In the genomic region with DNA sequence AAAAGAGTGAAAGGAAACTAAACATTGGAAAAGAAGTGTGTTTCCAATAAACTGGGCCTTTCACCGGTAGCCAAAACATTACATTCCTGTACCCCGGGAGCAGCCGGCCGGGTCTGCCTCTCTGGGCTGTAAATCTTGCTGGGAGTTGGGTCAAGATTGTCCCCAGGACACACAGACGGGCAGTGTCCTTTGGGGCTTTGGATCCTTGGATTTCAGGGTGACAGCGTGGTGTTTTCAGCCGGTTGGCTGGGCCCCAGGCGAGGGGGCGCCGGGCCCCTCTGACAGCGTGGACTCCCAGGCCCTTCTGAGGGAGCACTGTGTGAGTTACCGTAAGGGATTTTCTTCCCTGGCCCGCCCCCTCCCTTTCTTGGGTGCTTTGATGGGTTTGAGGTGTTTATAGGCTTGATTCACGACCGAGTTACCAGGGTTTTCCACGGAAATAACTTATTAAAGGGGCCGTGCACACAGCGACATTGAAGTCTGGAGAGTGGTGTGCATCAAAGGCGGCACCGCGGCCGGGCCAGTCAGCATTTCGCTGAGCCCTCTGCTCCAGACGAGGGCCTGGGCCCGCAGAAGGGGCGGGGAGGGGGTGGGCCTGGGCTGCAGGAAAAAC, we compare ENCODE assay signal across 11 cellular contexts. TPM values are rescaled to one million over a fixed set of nuclear protein-coding genes. Genes with fewer than 3 reads are reported as not detected.
A peak's percentile ranks its signal among the peaks of the same experiment; 100 is the strongest.
DNase-seq lines count a peak whose midpoint lies in the region; ATAC-seq, FAIRE-seq and TF ChIP-seq lines count a peak whose summit lies in the region.
"Had no signal": no experiment of that assay in that cellular context is flagged by ENCODE, and none has a peak within 500 bp of the region (broad histone marks: within the 10 kb centered on the region; RNA-seq: fewer than 3 reads in every experiment).

No MANE protein-coding gene starts in this region.

- H3K79me2 ChIP-seq in astrocyte (ENCODE audit: insufficient read depth, low read length): peaks cover 15% of the 10 kb centered on the region

- H3K27me3 ChIP-seq in astrocyte (ENCODE audit: insufficient read depth, low read length): no peaks in the 10 kb centered on the region

- H3K4me3 ChIP-seq in AG04449 (ENCODE audit: low read depth, low read length): peak overlapping the region; percentile 36
- H3K4me3 ChIP-seq in astrocyte (ENCODE audit: insufficient read depth, low read depth, low read length): peak overlapping the region; percentile 32
- H3K4me3 ChIP-seq in kidney (ENCODE audit: low read length in 2 of 2): peak overlapping the region in 1 of 2 donors; percentile 41

- H3K36me3 Mint-ChIP-seq in astrocyte (ENCODE audit: low read depth, unreplicated experiment): peaks cover 7% of the 10 kb centered on the region

- peaks cover 6% of the 10 kb centered on the region for H3K4me1 Mint-ChIP-seq in astrocyte (ENCODE audit: low read depth, unreplicated experiment)

- DNase-seq in AG04449 (ENCODE audit: low read depth, low spot score) (no peak), astrocyte (ENCODE audit: low read depth) (peak; percentile 51), kidney (peak; percentile 70), sciatic nerve (ENCODE audit: low spot score) (no peak), DMS 273 treated with DMSO at 0.1 percent for 48 hours (lab: John Stamatoyannopoulos, UW) (no peak)
- DNase-seq: NCI-H1105, NCI-H748 treated with DMSO at 0.1 percent for 48 hours had no signal

- no peak overlapping the region for H3K27ac Mint-ChIP-seq in astrocyte (ENCODE audit: unreplicated experiment)

- H4K20me1 ChIP-seq in astrocyte (ENCODE audit: insufficient read depth, low read length): peaks cover 13% of the 10 kb centered on the region

- H3K9ac ChIP-seq in astrocyte (ENCODE audit: low read length) (peak overlapping the region; percentile 75), kidney (ENCODE audit: low read length in 2 of 2) (peak overlapping the region in 1 of 2 donors; percentile 69)

- peak overlapping the region; percentile 84 for H2AFZ ChIP-seq in astrocyte (ENCODE audit: low read depth, low read length)

- FAIRE-seq in astrocyte (lab: Jason Lieb, UNC): no peak
- no peak for FAIRE-seq in kidney (lab: Jason Lieb, UNC)
- FAIRE-seq: keratinocyte had no signal

- H3K27ac ChIP-seq in astrocyte (ENCODE audit: low read depth, low read length) (peak overlapping the region; percentile 59), kidney (ENCODE audit: low read depth in 2 of 2, low read length in 2 of 2) (peak overlapping the region in 1 of 2 donors; percentile 70)

- POLR2A ChIA-PET in AG04449 (lab: Yijun Ruan, JAX): interaction anchor here (1.1 kb wide), 1 partner anchor 10 kb away, joined by 5 read pairs; no protein-coding TSS in a partner anchor

- H3K9me3 Mint-ChIP-seq in astrocyte (ENCODE audit: unreplicated experiment): peaks cover 3% of the 10 kb centered on the region

- H3K27me3 Mint-ChIP-seq in astrocyte (ENCODE audit: low read depth, unreplicated experiment): peaks cover 19% of the 10 kb centered on the region

- H3K4me1 ChIP-seq in astrocyte (ENCODE audit: insufficient read depth, low read length) (peaks cover 21% of the 10 kb centered on the region), kidney (ENCODE audit: control insufficient read depth in 1 of 2, insufficient read depth in 1 of 2, low read depth in 1 of 2, low read length in 2 of 2) (peaks cover 20 to 22% of the 10 kb centered on the region in 2 donors)

- ATAC-seq in sciatic nerve (peak; percentile 50), GM21825 (IDR thresholded peaks at IDR 0.05; ENCODE audit: unreplicated experiment) (no peak), GM21423 (IDR thresholded peaks at IDR 0.05; ENCODE audit: unreplicated experiment) (no peak), HG02870 (IDR thresholded peaks at IDR 0.05; ENCODE audit: unreplicated experiment) (no peak)

- no peak overlapping the region for H3K4me3 Mint-ChIP-seq in astrocyte (ENCODE audit: unreplicated experiment)

- intact Hi-C loops in kidney (cut with DNase I): no loop called here
- intact Hi-C loops in sciatic nerve (cut with DNase I): no loop called here

- TF ChIP-seq CTCF in AG04449 (IDR thresholded peaks at IDR 0.05; ENCODE audit: insufficient read depth, low read length, missing control alignments) (no peak), astrocyte (IDR thresholded peaks at IDR 0.05; ENCODE audit: insufficient read depth, low read depth, low read length) (no peak), kidney (IDR thresholded peaks at IDR 0.05; ENCODE audit: borderline replicate concordance, extremely low read depth, insufficient read depth) (no peak)

- H3K9me3 ChIP-seq in astrocyte (ENCODE audit: insufficient read depth, low read depth, low read length): no peaks in the 10 kb centered on the region
- H3K9me3 ChIP-seq in kidney (ENCODE audit: control insufficient read depth in 1 of 2, low read length in 2 of 2): no peaks in the 10 kb centered on the region

- H3K36me3 ChIP-seq in astrocyte (ENCODE audit: insufficient read depth, low read length) (no peaks in the 10 kb centered on the region), kidney (ENCODE audit: control insufficient read depth in 1 of 2, insufficient read depth in 2 of 2, low read length in 2 of 2) (no peaks in the 10 kb centered on the region)

- CTCF ChIA-PET in AG04449 (lab: Yijun Ruan, JAX): interaction anchor here (1.0 to 1.9 kb wide), 7 partner anchors 11 to 122 kb away, joined by 3 to 9 read pairs (median 4); no protein-coding TSS in a partner anchor

- H3K4me2 ChIP-seq in astrocyte (ENCODE audit: low read length): peak overlapping the region; percentile 83

RNA-seq across cellular contexts. Expression of a gene that starts 27.4 kb away (rescaled TPM):
- total RNA-seq in astrocyte: 2.7 and 4.0 TPM in 2 replicates
- total RNA-seq in kidney: 23.0 TPM
- 15.4 TPM for polyA plus RNA-seq in kidney (ENCODE audit: insufficient read depth, low read depth, low replicate concordance)
- 62.4 TPM for total RNA-seq in sciatic nerve

Comparison
In these comparisons a context has a peak if more than half of its experiments do, and no peak if none do; other contexts are left out.
1. DNase-seq: peak in astrocyte (single experiment) and kidney (single experiment); none in AG04449 (single experiment), sciatic nerve (single experiment) and DMS 273 treated with DMSO at 0.1 percent for 48 hours (single experiment).